In genomic region chr16:84963046-84963445, GRCh38 we compare ENCODE assay signal across 23 cellular contexts. TPM values are rescaled to one million over a fixed set of nuclear protein-coding genes. Genes with fewer than 3 reads are reported as not detected.
DNase-seq lines count a peak whose midpoint lies in the region; ATAC-seq and TF ChIP-seq lines count a peak whose summit lies in the region.
"Had no signal": no experiment of that assay in that cellular context is flagged by ENCODE, and none has a peak within 500 bp of the region (broad histone marks: within the 10 kb centered on the region; RNA-seq: fewer than 3 reads in every experiment).

No MANE protein-coding gene starts in this region.

- H3K36me3 Mint-ChIP-seq in T-helper 2 cell treated with Interferon-gamma antibody and Interleukin-4, amounts not matched to agents 5 μg/mL and 100 μg/mL, for 36 hours (ENCODE audit: low read depth), result no peaks in the 10 kb centered on the region
- no peaks in the 10 kb centered on the region for H3K36me3 Mint-ChIP-seq in neural progenitor cell

- no peaks in the 10 kb centered on the region for H3K9me2 ChIP-seq in hepatocyte (replicated peaks; ENCODE audit: insufficient read depth)

- no peak for TF ChIP-seq CTCF in hepatocyte (IDR thresholded peaks at IDR 0.05; ENCODE audit: poor library complexity)
- TF ChIP-seq CTCF in neural progenitor cell (IDR thresholded peaks at IDR 0.05), result no peak

- H3K9me3 Mint-ChIP-seq in T-helper 2 cell treated with Interferon-gamma antibody and Interleukin-4, amounts not matched to agents 5 μg/mL and 100 μg/mL, for 36 hours, result peaks cover 8% of the 10 kb centered on the region
- peaks cover 7% of the 10 kb centered on the region for H3K9me3 Mint-ChIP-seq in neural progenitor cell
- H3K9me3 Mint-ChIP-seq: CD4-positive, alpha-beta T cell had no signal

- H3K9me3 ChIP-seq in hepatocyte (ENCODE audit: low read depth) (no peaks in the 10 kb centered on the region), neural progenitor cell (ENCODE audit: low read depth) (no peaks in the 10 kb centered on the region)
- H3K9me3 ChIP-seq: BLaER1, Peyer's patch, SJCRH30 had no signal

- H3K79me2 ChIP-seq in hepatocyte (no peaks in the 10 kb centered on the region), neural progenitor cell (ENCODE audit: low read depth) (no peaks in the 10 kb centered on the region)

- H3K4me2 ChIP-seq in hepatocyte, result no peak overlapping the region
- no peak overlapping the region for H3K4me2 ChIP-seq in neural progenitor cell
- H3K4me2 ChIP-seq: BLaER1 had no signal

- H3K4me1 Mint-ChIP-seq in T-helper 2 cell treated with Interferon-gamma antibody and Interleukin-4, amounts not matched to agents 5 μg/mL and 100 μg/mL, for 36 hours (ENCODE audit: low read depth), result no peaks in the 10 kb centered on the region
- H3K4me1 Mint-ChIP-seq in neural progenitor cell, result peaks cover 22% of the 10 kb centered on the region

- H3K4me3 ChIP-seq in hepatocyte, result no peak overlapping the region
- no peak overlapping the region for H3K4me3 ChIP-seq in neural progenitor cell
- H3K4me3 ChIP-seq: BLaER1, GM12878, Peyer's patch, SJCRH30 had no signal

- no peak for ATAC-seq in GM18858 (IDR thresholded peaks at IDR 0.05; ENCODE audit: unreplicated experiment)
- ATAC-seq: GM12878 had no signal

- no peak for DNase-seq in T-helper 2 cell treated with Interferon-gamma antibody and Interleukin-4, amounts not matched to agents 5 μg/mL and 100 μg/mL, for 36 hours (ENCODE audit: low spot score)
- DNase-seq in T-helper 2 cell, result no peak
- no peak for DNase-seq in hepatocyte (ENCODE audit: low spot score)
- DNase-seq in neural progenitor cell (ENCODE audit: low spot score), result no peak
- DNase-seq in mucosa of gallbladder (ENCODE audit: low spot score), result no peak
- DNase-seq in stimulated activated CD4-positive, alpha-beta T cell treated with anti-CD3 and anti-CD28 coated beads, Interleukin-4, amount 100 ng/mL, for 24 hours, result no peak
- DNase-seq in inferior parietal cortex (ENCODE audit: extremely low spot score), result no peak
- DNase-seq: ACHN; CD4-positive, alpha-beta T cell; COR-L47; DMS 273 treated with DMSO at 0.1 percent for 48 hours; DMS79 treated with DMSO at 0.1 percent for 48 hours; GOT3; NCI-H1417; NCI-H187; NCI-H446; NCI-H526; Peyer's patch; SJCRH30 had no signal

- H3K27ac ChIP-seq in hepatocyte (peak overlapping the region; percentile 34), neural progenitor cell (no peak overlapping the region)
- H3K27ac ChIP-seq: 22Rv1, BLaER1, Peyer's patch, SJCRH30 had no signal

- H3K4me3 Mint-ChIP-seq in T-helper 2 cell treated with Interferon-gamma antibody and Interleukin-4, amounts not matched to agents 5 μg/mL and 100 μg/mL, for 36 hours, result no peak overlapping the region
- no peak overlapping the region for H3K4me3 Mint-ChIP-seq in neural progenitor cell
- H3K4me3 Mint-ChIP-seq: CD4-positive, alpha-beta T cell had no signal

- no peak overlapping the region for H3K9ac ChIP-seq in neural progenitor cell
- H3K9ac ChIP-seq: BLaER1 had no signal

- H3K27me3 ChIP-seq in hepatocyte, result no peaks in the 10 kb centered on the region
- H3K27me3 ChIP-seq in neural progenitor cell, result no peaks in the 10 kb centered on the region
- H3K27me3 ChIP-seq: Peyer's patch, SJCRH30 had no signal

- H2AFZ ChIP-seq in hepatocyte, result no peak overlapping the region
- H2AFZ ChIP-seq in neural progenitor cell (replicated peaks), result peak overlapping the region; percentile 79

- H3K27ac Mint-ChIP-seq in T-helper 2 cell treated with Interferon-gamma antibody and Interleukin-4, amounts not matched to agents 5 μg/mL and 100 μg/mL, for 36 hours, result peak overlapping the region; percentile 21
- H3K27ac Mint-ChIP-seq in neural progenitor cell, result peak overlapping the region; percentile 29
- H3K27ac Mint-ChIP-seq: CD4-positive, alpha-beta T cell had no signal

- H4K20me1 ChIP-seq in hepatocyte (ENCODE audit: insufficient read depth, poor library complexity, severe bottlenecking), result no peaks in the 10 kb centered on the region
- no peaks in the 10 kb centered on the region for H4K20me1 ChIP-seq in neural progenitor cell (ENCODE audit: low read depth)

- H3F3A ChIP-seq in neural progenitor cell (ENCODE audit: low read depth), result peaks cover 10% of the 10 kb centered on the region

- H3K4me1 ChIP-seq in hepatocyte (ENCODE audit: insufficient read depth), result peaks cover 6% of the 10 kb centered on the region
- H3K4me1 ChIP-seq in neural progenitor cell, result no peaks in the 10 kb centered on the region
- H3K4me1 ChIP-seq: Peyer's patch, SJCRH30 had no signal

- 68% methylated on average over 8 of the region's 8 CpGs for WGBS in hepatocyte (ENCODE audit: low lambda C conversion rate, missing lambda C conversion rate)

- H3K27me3 Mint-ChIP-seq in T-helper 2 cell treated with Interferon-gamma antibody and Interleukin-4, amounts not matched to agents 5 μg/mL and 100 μg/mL, for 36 hours (ENCODE audit: low read depth), result no peaks in the 10 kb centered on the region
- H3K27me3 Mint-ChIP-seq in neural progenitor cell (ENCODE audit: insufficient read depth, low read depth), result peaks cover 10% of the 10 kb centered on the region

- no peaks in the 10 kb centered on the region for H3K36me3 ChIP-seq in hepatocyte (replicated peaks; ENCODE audit: insufficient read depth, low read depth)
- H3K36me3 ChIP-seq in neural progenitor cell, result no peaks in the 10 kb centered on the region
- H3K36me3 ChIP-seq: BLaER1, Peyer's patch, SJCRH30 had no signal

RNA-seq across cellular contexts. Expression of gene ZDHHC7, which starts 48.3 kb away (rescaled TPM):
- total RNA-seq in hepatocyte, result 59.2 and 65.2 TPM in 2 replicates
- polyA plus RNA-seq in hepatocyte, result 50.0 and 51.4 TPM in 2 replicates
- total RNA-seq in neural progenitor cell (ENCODE audit: low replicate concordance), result 53.3 and 57.0 TPM in 2 replicates
- 56.4 TPM for total RNA-seq in mucosa of gallbladder
